ENCODE assay signal across 10 cellular contexts in genomic region chr17:39701012-39701783, GRCh38. TPM values are rescaled to one million over a fixed set of nuclear protein-coding genes. Genes with fewer than 3 reads are reported as not detected.
A peak's percentile ranks its signal among the peaks of the same experiment; 100 is the strongest.
DNase-seq lines count a peak whose midpoint lies in the region; ATAC-seq and TF ChIP-seq lines count a peak whose summit lies in the region.
"Had no signal": no experiment of that assay in that cellular context is flagged by ENCODE, and none has a peak within 500 bp of the region (broad histone marks: within the 10 kb centered on the region; RNA-seq: fewer than 3 reads in every experiment).

No MANE protein-coding gene starts in this region.

- intact Hi-C loops in heart right ventricle (cut with DNase I), result no loop called here
- intact Hi-C loops in Right ventricle myocardium superior (cut with DNase I), result no loop called here
- intact Hi-C loops in vagina (cut with DNase I), result no loop called here

- TF ChIP-seq CTCF in heart right ventricle (IDR thresholded peaks at IDR 0.05) (no peak), vagina (IDR thresholded peaks at IDR 0.05) (no peak)

- H3K27ac ChIP-seq in heart right ventricle, result peak overlapping the region in 9 of 10 donors; percentile 83 to 96 (median 89)
- H3K27ac ChIP-seq in esophagus (ENCODE audit: low read depth in 2 of 2, low read length in 1 of 2), result peak overlapping the region; percentile 92 to 94
- H3K27ac ChIP-seq in muscle layer of duodenum (ENCODE audit: low read length), result peak overlapping the region; percentile 53
- H3K27ac ChIP-seq in vagina, result peak overlapping the region; percentile 77

- WGBS in heart right ventricle, 2 donors, result 31 to 40% methylated on average over 10 of the region's 10 CpGs
- 16 to 22% methylated on average over 10 of the region's 10 CpGs for WGBS in esophagus, 2 donors

- no peak for ATAC-seq in heart right ventricle
- ATAC-seq in Right ventricle myocardium superior (ENCODE audit: poor library complexity), result no peak
- no peak for ATAC-seq in GM18870 (IDR thresholded peaks at IDR 0.05; ENCODE audit: unreplicated experiment)

- H3K9me3 ChIP-seq in heart right ventricle (no peaks in the 10 kb centered on the region), esophagus (ENCODE audit: control insufficient read depth in 2 of 2, insufficient read depth in 1 of 2, low read depth in 1 of 2, low read length in 1 of 2) (no peaks in the 10 kb centered on the region), muscle layer of duodenum (ENCODE audit: control insufficient read depth in 1 of 2, low read length in 2 of 2) (no peaks in the 10 kb centered on the region), vagina (no peaks in the 10 kb centered on the region)

- DNase-seq in heart right ventricle (no peak), Right ventricle myocardium superior (no peak), vagina (ENCODE audit: extremely low spot score in 2 of 2) (no peak), ureter (ENCODE audit: low spot score) (no peak), mesenteric fat pad (ENCODE audit: low spot score) (no peak)
- DNase-seq: cortex of kidney, NCI-H446 treated with DMSO at 0.1 percent for 48 hours had no signal

- H3K27me3 ChIP-seq in heart right ventricle, result peaks cover 0 to 33% (median 0%) of the 10 kb centered on the region in 7 donors
- no peaks in the 10 kb centered on the region for H3K27me3 ChIP-seq in esophagus (ENCODE audit: control insufficient read depth in 1 of 2, insufficient read depth in 2 of 2, low read length in 2 of 2)
- no peaks in the 10 kb centered on the region for H3K27me3 ChIP-seq in muscle layer of duodenum (ENCODE audit: low read depth, low read length)
- H3K27me3 ChIP-seq in vagina, result no peaks in the 10 kb centered on the region

- peaks cover 10 to 61% (median 43%) of the 10 kb centered on the region in 9 donors for H3K4me1 ChIP-seq in heart right ventricle
- H3K4me1 ChIP-seq in esophagus (ENCODE audit: control insufficient read depth in 2 of 2, insufficient read depth in 2 of 2, low read length in 1 of 2), result peaks cover 5 to 23% of the 10 kb centered on the region in 2 donors
- H3K4me1 ChIP-seq in muscle layer of duodenum (ENCODE audit: control insufficient read depth in 1 of 2, insufficient read depth in 2 of 2, low read length in 2 of 2), result peaks cover 11 to 24% of the 10 kb centered on the region in 2 donors
- H3K4me1 ChIP-seq in vagina, result peaks cover 56% of the 10 kb centered on the region

- H3K36me3 ChIP-seq in heart right ventricle (no peaks in the 10 kb centered on the region), esophagus (ENCODE audit: control insufficient read depth in 2 of 2, insufficient read depth in 2 of 2, low read length in 1 of 2) (no peaks in the 10 kb centered on the region), muscle layer of duodenum (ENCODE audit: control insufficient read depth in 1 of 2, insufficient read depth in 2 of 2, low read length in 2 of 2) (no peaks in the 10 kb centered on the region), vagina (no peaks in the 10 kb centered on the region)

- H3K4me3 ChIP-seq in heart right ventricle, result peak overlapping the region; percentile 18 to 99 (median 82)
- peak overlapping the region; percentile 78 to 81 for H3K4me3 ChIP-seq in esophagus (ENCODE audit: low read depth in 1 of 2, low read length in 2 of 2)
- peak overlapping the region; percentile 54 to 83 for H3K4me3 ChIP-seq in muscle layer of duodenum (ENCODE audit: low read depth in 1 of 2, low read length in 2 of 2)
- H3K4me3 ChIP-seq in vagina, result peak overlapping the region; percentile 69 to 72

- TF ChIP-seq POLR2A in vagina (IDR thresholded peaks at IDR 0.05), result no peak

RNA-seq across cellular contexts. Expression of gene ERBB2, which starts 1.3 kb away (rescaled TPM):
- total RNA-seq in heart right ventricle, result 10 to 100 TPM; 53.9 to 89.1 (median 68.1) TPM
- 10 to 100 TPM; 40.3 to 41.2 TPM for polyA plus RNA-seq in heart right ventricle
- total RNA-seq in Right ventricle myocardium superior, result 64.2 TPM
- polyA plus RNA-seq in esophagus, result 10 to 100 TPM; 68.4 to 98.1 TPM
- 52.1 TPM for total RNA-seq in vagina
- total RNA-seq in ureter, result 278 TPM
- 21.9 TPM for total RNA-seq in mesenteric fat pad

RNA-seq across cellular contexts. Expression of gene PGAP3, which starts 13.3 kb away (rescaled TPM):
- 10 to 100 TPM in 9 of 10 donors, 1 to 10 TPM in 1; 9.2 to 18.2 (median 13.8) TPM for total RNA-seq in heart right ventricle
- 10 to 100 TPM; 12.5 to 16.8 TPM for polyA plus RNA-seq in heart right ventricle
- total RNA-seq in Right ventricle myocardium superior, result 10.0 TPM
- polyA plus RNA-seq in esophagus, result 10 to 100 TPM; 28.8 to 40.0 TPM
- total RNA-seq in vagina, result 17.7 TPM
- total RNA-seq in ureter, result 56.9 TPM
- total RNA-seq in mesenteric fat pad, result 13.6 TPM

RNA-seq across cellular contexts. Expression of gene MIEN1, which starts 29.1 kb away (rescaled TPM):
- total RNA-seq in heart right ventricle (10 to 100 TPM; 27.7 to 68.4 (median 39.1) TPM), Right ventricle myocardium superior (50.4 TPM), vagina (74.2 TPM), ureter (49.2 TPM), mesenteric fat pad (36.4 TPM)
- polyA plus RNA-seq in heart right ventricle (100 to 1,000 TPM; 104 to 190 TPM), esophagus (10 to 100 TPM; 57.5 to 98.6 TPM)

RNA-seq across cellular contexts. Expression of gene PNMT, which starts 32.9 kb away (rescaled TPM):
- 10 to 100 TPM in 1 of 10 donors, 1 to 10 TPM in 9; 2.7 to 12.8 (median 3.9) TPM for total RNA-seq in heart right ventricle
- 10 to 100 TPM; 16.8 to 30.0 TPM for polyA plus RNA-seq in heart right ventricle
- 7.1 TPM for total RNA-seq in Right ventricle myocardium superior
- polyA plus RNA-seq in esophagus, result 1 to 10 TPM; 1.8 to 2.2 TPM
- total RNA-seq in vagina, result 5.6 TPM
- total RNA-seq in ureter, result 7.1 TPM
- 0.35 TPM for total RNA-seq in mesenteric fat pad

RNA-seq across cellular contexts. Expression of gene TCAP, which starts 36.0 kb away (rescaled TPM):
- total RNA-seq in heart right ventricle (1,000 to 10,000 TPM; 3,683 to 6,290 (median 4,342) TPM), Right ventricle myocardium superior (5,900 TPM), vagina (0.49 TPM), ureter (0.81 TPM), mesenteric fat pad (0.64 TPM)
- polyA plus RNA-seq in heart right ventricle (1,000 to 10,000 TPM; 2,452 to 2,624 TPM), esophagus (under 1 TPM; 0.78 to 0.88 TPM)
